Comparison of ENCODE assay signal across 10 cellular contexts in the genomic region with DNA sequence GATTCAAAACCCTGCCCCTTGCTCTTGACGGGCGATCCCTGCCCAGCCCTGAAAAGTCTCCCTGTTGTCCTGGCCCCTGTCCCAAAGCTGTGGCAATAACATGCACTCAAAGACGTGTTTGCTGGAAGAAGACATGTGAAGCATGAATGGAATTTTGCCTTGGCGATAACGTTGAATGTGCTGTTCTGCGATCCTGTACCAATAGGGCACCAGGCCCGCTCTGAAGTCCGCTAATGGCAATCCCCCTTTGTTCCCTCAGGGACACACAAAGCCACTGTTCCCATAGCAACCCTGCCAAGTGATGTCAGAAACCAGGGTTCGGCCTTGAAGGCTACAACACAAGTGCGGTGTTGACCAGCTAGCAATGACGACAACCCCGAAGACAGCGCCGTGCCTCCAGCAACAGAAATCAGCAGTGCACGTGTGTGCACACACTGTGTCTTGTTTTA.
DNase-seq lines count a peak whose midpoint lies in the region; TF ChIP-seq lines count a peak whose summit lies in the region.
"Had no signal": no experiment of that assay in that cellular context is flagged by ENCODE, and none has a peak within 500 bp of the region (broad histone marks: within the 10 kb centered on the region; RNA-seq: fewer than 3 reads in every experiment).

No MANE protein-coding gene starts in this region.

- DNase-seq in ELF-1 (ENCODE audit: low read depth, low spot score): peak; percentile 93
- DNase-seq in hippocampal formation (lab: John Stamatoyannopoulos, UW): peak; percentile 58 to 63
- peak; percentile 91 for DNase-seq in posterior vena cava (ENCODE audit: low spot score)
- no peak for DNase-seq in NCI-H2107 (lab: John Stamatoyannopoulos, UW)
- no peak for DNase-seq in germinal center (ENCODE audit: low spot score)
- DNase-seq in activated naive CD4-positive, alpha-beta T cell treated with Interleukin-2 at 50 U/mL for 16 hours: no peak
- no peak for DNase-seq in activated CD8-positive, alpha-beta memory T cell treated with anti-CD3 and anti-CD28 coated beads, Interleukin-2, amount 50 U/mL, for 48 hours
- DNase-seq: central memory CD4-positive, alpha-beta T cell; DND-41 had no signal

- H3K4me1 Mint-ChIP-seq in brain: peaks cover 66% of the 10 kb centered on the region

- no peaks in the 10 kb centered on the region for H3K27me3 Mint-ChIP-seq in brain

- no peaks in the 10 kb centered on the region for H3K9me3 Mint-ChIP-seq in brain

- H3K4me3 Mint-ChIP-seq in brain: peak overlapping the region; percentile 65 to 83 (median 76)

- intact Hi-C loops in posterior vena cava (cut with DNase I): no loop called here

- peak overlapping the region; percentile 68 to 96 (median 94) for H3K27ac Mint-ChIP-seq in brain

- no peaks in the 10 kb centered on the region for H3K36me3 Mint-ChIP-seq in brain

- TF ChIP-seq CTCF in brain (conservative IDR thresholded peaks at IDR 0.05): no peak

Comparison
In these comparisons a context has a peak if more than half of its experiments do, and no peak if none do; other contexts are left out.
1. DNase-seq: peak in ELF-1 (single experiment), hippocampal formation (2 of 2) and posterior vena cava (single experiment); none in NCI-H2107 (single experiment), germinal center (single experiment), activated naive CD4-positive, alpha-beta T cell treated with Interleukin-2 at 50 U/mL for 16 hours (single experiment) and activated CD8-positive, alpha-beta memory T cell treated with anti-CD3 and anti-CD28 coated beads, Interleukin-2, amount 50 U/mL, for 48 hours (single experiment).